In genomic region chr12:29220632-29221336, GRCh38 we compare ENCODE assay signal across 21 cellular contexts.
DNase-seq lines count a peak whose midpoint lies in the region; ATAC-seq and TF ChIP-seq lines count a peak whose summit lies in the region.
"Had no signal": no experiment of that assay in that cellular context is flagged by ENCODE, and none has a peak within 500 bp of the region (broad histone marks: within the 10 kb centered on the region; RNA-seq: fewer than 3 reads in every experiment).

No MANE protein-coding gene starts in this region.

- H3K4me1 ChIP-seq in trophoblast cell (ENCODE audit: control insufficient read depth in 1 of 2, insufficient read depth in 2 of 2, low read length in 2 of 2) (peaks cover 0 to 3% of the 10 kb centered on the region in 2 experiments), gastroesophageal sphincter (no peaks in the 10 kb centered on the region), tibial artery (no peaks in the 10 kb centered on the region)
- H3K4me1 ChIP-seq: A549 had no signal

- TF ChIP-seq POLR2A in gastroesophageal sphincter (IDR thresholded peaks at IDR 0.05), result no peak

- H2AFZ ChIP-seq in trophoblast cell (ENCODE audit: insufficient read depth, low read length, poor library complexity), result no peak overlapping the region

- H3K27me3 ChIP-seq in trophoblast cell (ENCODE audit: insufficient read depth, low read length) (no peaks in the 10 kb centered on the region), gastroesophageal sphincter (no peaks in the 10 kb centered on the region), tibial artery (no peaks in the 10 kb centered on the region)
- H3K27me3 ChIP-seq: SJCRH30 had no signal

- intact Hi-C loops in tibial artery (cut with DNase I; ENCODE audit: low total_unique reads), result no loop called here

- DNase-seq in DMS114 treated with DMSO at 0.1 percent for 48 hours (lab: John Stamatoyannopoulos, UW; ENCODE audit: unreplicated experiment), result peak; percentile 68
- no peak for DNase-seq in LNCaP clone FGC (ENCODE audit: low read depth)
- DNase-seq in SW480 (ENCODE audit: low spot score), result peak; percentile 97
- peak; percentile 97 to 100 for DNase-seq in trophoblast cell
- no peak for DNase-seq in tibial artery
- DNase-seq: CD4-positive, alpha-beta T cell; DND-41; H7; Kasumi-1; MM.1S; NCI-H1092; NCI-H1436 treated with DMSO at 0.1 percent for 48 hours; NCI-H2029; NCI-H2171; NCI-H510A; NCI-H748 treated with DMSO at 0.1 percent for 48 hours; SJCRH30 had no signal

- ATAC-seq in HG02798 (IDR thresholded peaks at IDR 0.05; ENCODE audit: poor library complexity, unreplicated experiment) (no peak), gastroesophageal sphincter (no peak)
- ATAC-seq: A549 had no signal

- H2BK5ac ChIP-seq in trophoblast cell (ENCODE audit: low read depth, low read length, poor library complexity), result no peak overlapping the region

- peaks cover 2% of the 10 kb centered on the region for H3K79me2 ChIP-seq in trophoblast cell (ENCODE audit: control insufficient read depth, insufficient read depth, low read length, poor library complexity)

- H3K36me3 ChIP-seq in trophoblast cell (ENCODE audit: control insufficient read depth in 1 of 2, insufficient read depth in 2 of 2, low read length in 2 of 2) (no peaks in the 10 kb centered on the region), gastroesophageal sphincter (no peaks in the 10 kb centered on the region), tibial artery (no peaks in the 10 kb centered on the region)
- H3K36me3 ChIP-seq: SJCRH30 had no signal

- H3K9me3 ChIP-seq in trophoblast cell (ENCODE audit: insufficient read depth, low read depth, low read length) (no peaks in the 10 kb centered on the region), gastroesophageal sphincter (no peaks in the 10 kb centered on the region), tibial artery (no peaks in the 10 kb centered on the region)
- H3K9me3 ChIP-seq: A549, SJCRH30 had no signal

- no peak overlapping the region for H3K23ac ChIP-seq in trophoblast cell (ENCODE audit: low read length)

- H2AK5ac ChIP-seq in trophoblast cell (ENCODE audit: low read length), result no peak overlapping the region

- no peak for TF ChIP-seq EP300 in gastroesophageal sphincter (IDR thresholded peaks at IDR 0.05)

- H3K4me2 ChIP-seq in trophoblast cell (ENCODE audit: low read length), result no peak overlapping the region
- H3K4me2 ChIP-seq: A549 had no signal

- H3K27ac ChIP-seq in trophoblast cell (ENCODE audit: low read depth, low read length) (no peak overlapping the region), gastroesophageal sphincter (no peak overlapping the region), tibial artery (no peak overlapping the region)
- H3K27ac ChIP-seq: A549, RWPE1, SJCRH30 had no signal

- no peak overlapping the region for H3K18ac ChIP-seq in trophoblast cell (ENCODE audit: low read length)

- no peak overlapping the region for H4K12ac ChIP-seq in trophoblast cell (ENCODE audit: low read depth, low read length)

- no peak overlapping the region for H3K14ac ChIP-seq in trophoblast cell (ENCODE audit: low read length)

- no peak overlapping the region for H4K91ac ChIP-seq in trophoblast cell (ENCODE audit: low read depth, low read length)

- no peak for TF ChIP-seq CTCF in LNCaP clone FGC (IDR thresholded peaks at IDR 0.05; ENCODE audit: control insufficient read depth, extremely low read depth, insufficient read depth)
- no peak for TF ChIP-seq CTCF in gastroesophageal sphincter (IDR thresholded peaks at IDR 0.05)
- TF ChIP-seq CTCF in tibial artery (IDR thresholded peaks at IDR 0.05), result no peak

- H3K4me3 ChIP-seq in LNCaP clone FGC (ENCODE audit: low read depth, low read length), result peak overlapping the region; percentile 15
- H3K4me3 ChIP-seq in trophoblast cell (ENCODE audit: low read depth, low read length), result no peak overlapping the region
- H3K4me3 ChIP-seq in gastroesophageal sphincter, result no peak overlapping the region
- no peak overlapping the region for H3K4me3 ChIP-seq in tibial artery
- H3K4me3 ChIP-seq: A549, SJCRH30 had no signal

- no peak overlapping the region for H3K4ac ChIP-seq in trophoblast cell (ENCODE audit: low read depth, low read length)

- no peaks in the 10 kb centered on the region for H3K79me1 ChIP-seq in trophoblast cell (ENCODE audit: low read length)

- no peak overlapping the region for H2BK12ac ChIP-seq in trophoblast cell (ENCODE audit: low read length)

- no CpG with 5 or more reads among the region's 18 CpGs for WGBS in trophoblast cell (ENCODE audit: extremely low coverage, insufficient coverage, insufficient read length)
- WGBS in gastroesophageal sphincter (ENCODE audit: low coverage in 1 of 2), 2 donors, result 77 to 82% methylated on average over 9 to 18 of the region's 18 CpGs

- no peak overlapping the region for H2BK120ac ChIP-seq in trophoblast cell (ENCODE audit: insufficient read depth, low read length, poor library complexity)

- no peak overlapping the region for H4K8ac ChIP-seq in trophoblast cell (ENCODE audit: low read depth, low read length)

- no peak overlapping the region for H3K9ac ChIP-seq in trophoblast cell (ENCODE audit: low read length)

Comparison
In these comparisons a context has a peak if more than half of its experiments do, and no peak if none do; other contexts are left out.
1. DNase-seq: peak in DMS114 treated with DMSO at 0.1 percent for 48 hours (single experiment), SW480 (single experiment) and trophoblast cell (2 of 2); none in LNCaP clone FGC (single experiment) and tibial artery (0 of 2).